18 cellular contexts compared by ENCODE assay signal in genomic region chr12:31298510-31298904, GRCh38. TPM values are rescaled to one million over a fixed set of nuclear protein-coding genes. Genes with fewer than 3 reads are reported as not detected.
DNase-seq lines count a peak whose midpoint lies in the region; ATAC-seq, FAIRE-seq and TF ChIP-seq lines count a peak whose summit lies in the region.
"Had no signal": no experiment of that assay in that cellular context is flagged by ENCODE, and none has a peak within 500 bp of the region (broad histone marks: within the 10 kb centered on the region; RNA-seq: fewer than 3 reads in every experiment).

No MANE protein-coding gene starts in this region.

- H3K4me2 ChIP-seq in DOHH2 (ENCODE audit: low read length) (peak overlapping the region; percentile 3; the same call in 1 of the 2 replicates), GM12878 (ENCODE audit: control insufficient read depth, insufficient read depth) (peak overlapping the region; percentile 88)

- peaks cover 90% of the 10 kb centered on the region for H3K36me3 ChIP-seq in DOHH2 (ENCODE audit: control insufficient read depth, low read length)
- peaks cover 6 to 45% of the 10 kb centered on the region in 2 experiments for H3K36me3 ChIP-seq in GM12878 (ENCODE audit: control insufficient read depth in 2 of 2, insufficient read depth in 2 of 2, low read length in 1 of 2)

- H2AFZ ChIP-seq in GM12878 (ENCODE audit: control insufficient read depth, low read depth, low read length) = no peak overlapping the region

- CTCF ChIA-PET in GM12878 (lab: Yijun Ruan, JAX) = interaction anchor here (0.6 to 3.3 kb wide), 14 partner anchors 9 to 1457 kb away, joined by 3 to 27 read pairs (median 4); partner anchors contain the start of gene YARS2

- peaks cover 18% of the 10 kb centered on the region; the same call in 1 of the 2 replicates for H4K20me1 ChIP-seq in DOHH2 (ENCODE audit: control insufficient read depth, insufficient read depth, low read depth, low read length)
- no peaks in the 10 kb centered on the region for H4K20me1 ChIP-seq in GM12878 (ENCODE audit: control insufficient read depth, insufficient read depth)

- peaks cover 54% of the 10 kb centered on the region for H3K4me1 ChIP-seq in DOHH2 (ENCODE audit: control insufficient read depth, low read length)
- H3K4me1 ChIP-seq in GM12878 (ENCODE audit: control insufficient read depth, insufficient read depth, low read length) = peaks cover 32% of the 10 kb centered on the region
- H3K4me1 ChIP-seq: psoas muscle had no signal

- no peak for TF ChIP-seq RAD21 in GM12878 (IDR thresholded peaks at IDR 0.05; ENCODE audit: insufficient read depth, low read depth, low read length)

- ATAC-seq in GM19328 (IDR thresholded peaks at IDR 0.05; ENCODE audit: unreplicated experiment) = peak; percentile 29
- ATAC-seq in HG03196 (IDR thresholded peaks at IDR 0.05; ENCODE audit: unreplicated experiment) = peak; percentile 41
- peak; percentile 76 for ATAC-seq in GM12878
- ATAC-seq: HCT116, psoas muscle had no signal

- H3K27me3 ChIP-seq in DOHH2 (ENCODE audit: control insufficient read depth, low read length) = no peaks in the 10 kb centered on the region
- H3K27me3 ChIP-seq in GM12878 (replicated peaks in 1 of 2; ENCODE audit: control insufficient read depth in 2 of 2, insufficient read depth in 2 of 2, low read length in 1 of 2) = no peaks in the 10 kb centered on the region

- H3K9ac ChIP-seq in GM12878 (ENCODE audit: control insufficient read depth, insufficient read depth, low read length) = peak overlapping the region; percentile 45

- POLR2A ChIA-PET in GM12878 (lab: Charles Lee) = interaction anchor here (1.0 to 5.2 kb wide), 8 partner anchors 10 to 92 kb away, joined by 3 to 42 read pairs (median 6); partner anchors contain the start of gene SINHCAF

- intact Hi-C loops in GM12878 (cut with micrococcal nuclease; ENCODE audit: unreplicated experiment) = loop anchor here (2.0 kb wide), 1 partner anchor 24 kb away; no protein-coding TSS in a partner anchor

- BruUV-seq in GM12878 (replicated peaks; lab: Mats Ljungman, UMichigan) = no TSS peak

- H3K79me2 ChIP-seq in DOHH2 (ENCODE audit: control insufficient read depth, low read length) = peaks cover 86% of the 10 kb centered on the region
- peaks cover 71% of the 10 kb centered on the region for H3K79me2 ChIP-seq in GM12878 (ENCODE audit: control insufficient read depth, insufficient read depth, low read length)

- DNase-seq in GM12878 (ENCODE audit: low read depth, low spot score) (peak; percentile 48), COR-L47 (lab: John Stamatoyannopoulos, UW) (no peak), NCI-H524 (lab: John Stamatoyannopoulos, UW) (no peak), NOMO-1 treated with dmso at 0.1 percent for 144 hours (lab: John Stamatoyannopoulos, UW; ENCODE audit: unreplicated experiment) (no peak), GM20000 (ENCODE audit: low spot score) (no peak)
- DNase-seq: activated CD4-positive, alpha-beta T cell treated with anti-CD3 and anti-CD28 coated beads, Interleukin-2, amount 50 U/mL, for 1 hour; EL; midbrain; OCI-M1; psoas muscle; stimulated activated CD4-positive, alpha-beta T cell treated with anti-CD3 and anti-CD28 coated beads, Interleukin-1b, Interleukin-23, amount 100 ng/mL, for 48 hours; stimulated activated naive CD4-positive, alpha-beta T cell treated with Interleukin-2 at 50 U/mL for 16 hours; T-helper 1 cell had no signal

- no peak for TF ChIP-seq EP300 in GM12878 (IDR thresholded peaks at IDR 0.05; ENCODE audit: borderline replicate concordance in 1 of 2, control insufficient read depth in 1 of 2, low read depth in 2 of 2, low read length in 2 of 2)

- TF ChIP-seq POLR2A in GM12878 (IDR thresholded peaks at IDR 0.05; ENCODE audit: low read depth, low read length) = no peak

- RAD21 ChIA-PET in GM12878 (lab: Charles Lee; ENCODE audit: unreplicated experiment) = interaction anchor here (0.8 to 5.3 kb wide), 12 partner anchors 9 to 451 kb away, joined by 3 to 36 read pairs (median 6); partner anchors contain the start of gene SINHCAF

- H3K27ac ChIP-seq in DOHH2 (ENCODE audit: low read depth, low read length) (peak overlapping the region; percentile 18; the same call in 1 of the 2 replicates), GM12878 (ENCODE audit: control insufficient read depth, insufficient read depth) (peak overlapping the region; percentile 91)
- H3K27ac ChIP-seq: psoas muscle had no signal

- WGBS in GM12878 (ENCODE audit: insufficient coverage, insufficient replicate concordance, low lambda C conversion rate, missing lambda C conversion rate) = 2% methylated on average over 2 of the region's 2 CpGs

- in situ Hi-C loops in GM12878 (cut with MboI) = no loop called here

- no peak for FAIRE-seq in GM12878 (lab: Jason Lieb, UNC)
- FAIRE-seq: colon had no signal

- TF ChIP-seq CTCF in DOHH2 (IDR thresholded peaks at IDR 0.05; ENCODE audit: low read depth, low read length, poor library complexity, severe bottlenecking) (no peak), GM12878 (IDR thresholded peaks at IDR 0.05 in 2 of 3, conservative IDR thresholded peaks at IDR 0.05 in 1 of 3; ENCODE audit: control insufficient read depth in 2 of 3, extremely low read depth in 1 of 3, insufficient read depth in 1 of 3, low read depth in 3 of 3, low read length in 3 of 3) (no peak), GM20000 (IDR thresholded peaks at IDR 0.05; ENCODE audit: extremely low read depth, missing control alignments) (no peak)

- H3K9me2 ChIP-seq in DOHH2 (replicated peaks; ENCODE audit: control insufficient read depth, low read length) = no peaks in the 10 kb centered on the region

- H3K4me3 ChIP-seq in DOHH2 (ENCODE audit: low read length) (no peak overlapping the region), GM12878 (peak overlapping the region; percentile 46; the same call in 1 of the 2 replicates)
- H3K4me3 ChIP-seq: psoas muscle had no signal

- peaks cover 4% of the 10 kb centered on the region; the same call in 1 of the 2 replicates for H3F3A ChIP-seq in DOHH2 (ENCODE audit: control insufficient read depth, insufficient read depth)

- SMC1A ChIA-PET in GM12878 (lab: Charles Lee; ENCODE audit: uncharacterized antibody, unreplicated experiment) = interaction anchor here (0.7 to 6.1 kb wide), 11 partner anchors 9 to 107 kb away, joined by 3 to 78 read pairs (median 6); partner anchors contain the start of gene SINHCAF

- no peaks in the 10 kb centered on the region for H3K9me3 ChIP-seq in DOHH2 (ENCODE audit: control insufficient read depth, insufficient read depth, low read length)
- H3K9me3 ChIP-seq in GM12878 (replicated peaks; ENCODE audit: control insufficient read depth, insufficient read depth, low read length) = no peaks in the 10 kb centered on the region; the same call in 2 of the 3 replicates
- H3K9me3 ChIP-seq: psoas muscle had no signal

TF ChIP-seq in GM12878, 131 proteins besides CTCF, POLR2A, EP300 and RAD21 (continues in another document):
- TF ChIP-seq CBX3 (IDR thresholded peaks at IDR 0.05; ENCODE audit: borderline replicate concordance, low read depth) = no peak
- TF ChIP-seq E2F4 (IDR thresholded peaks at IDR 0.05; ENCODE audit: low read depth, low read length) = no peak
- TF ChIP-seq TBL1XR1 (IDR thresholded peaks at IDR 0.05; ENCODE audit: low read depth, low read length) = no peak
- TF ChIP-seq RB1 (IDR thresholded peaks at IDR 0.05; ENCODE audit: borderline replicate concordance) = no peak
- no peak for TF ChIP-seq MXI1 (IDR thresholded peaks at IDR 0.05; ENCODE audit: low read depth, low read length)
- TF ChIP-seq RCOR1 (conservative IDR thresholded peaks at IDR 0.05; ENCODE audit: low read depth, low read length) = no peak

RNA-seq across cellular contexts. Expression of gene SINHCAF, which starts 27.4 kb away (rescaled TPM):
- 114 and 132 TPM in 2 replicates for total RNA-seq in GM12878 (2013; cell fraction: nucleolus; rRNA removed)
- total RNA-seq in GM12878 (2014; rRNA removed) (71.8 and 93.4 TPM in 2 replicates), GM12878 (2014; rRNA removed; fragmentation: Illumina TruSeq; extraction: Trizol) (92.3 and 100 TPM in 2 replicates), GM12878 (2021) (88.4 and 106 TPM in 2 replicates)
- 21.2 TPM for polyA plus RNA-seq in GM12878 (2011; ENCODE audit: low read depth)
- polyA plus RNA-seq in GM12878 (2011; rRNA removed) (102 and 213 TPM in 2 replicates), GM12878 (2014; fragmentation: Illumina TruSeq; extraction: Trizol) (156 and 217 TPM in 2 replicates), GM12878 (2014; fragmentation: Nextera tagmentation; extraction: Ambion mirVana) (100 to 1,000 TPM; 110 to 139 TPM), GM12878 (2014; rRNA removed) (45.7 and 60.4 TPM in 2 replicates), GM12878 (2016; fragmentation: Nextera tagmentation; extraction: Ambion mirVana) (10 to 100 TPM; 67.7 to 84.4 TPM)
- 36.0 and 65.4 TPM in 2 replicates for polyA plus RNA-seq in GM12878 (2011; cell fraction: cytosol; rRNA removed)
- 31.6 and 39.1 TPM in 2 replicates for polyA plus RNA-seq in GM12878 (2011; cell fraction: nucleus; rRNA removed)
- 38.5 and 54.6 TPM in 2 replicates for polyA plus RNA-seq in GM12878 (2012)
- polyA minus RNA-seq in GM12878 (2011; rRNA and poly(A)+ RNA removed) = 50.1 and 60.6 TPM in 2 replicates
- polyA minus RNA-seq in GM12878 (2011; cell fraction: cytosol; rRNA and poly(A)+ RNA removed) = 42.1 and 42.6 TPM in 2 replicates
- 32.6 and 48.8 TPM in 2 replicates for polyA minus RNA-seq in GM12878 (2011; cell fraction: nucleus; rRNA and poly(A)+ RNA removed)
